ENCODE assay signal across 8 cellular contexts in genomic region chr2:143128681-143129580, GRCh38. TPM values are rescaled to one million over a fixed set of nuclear protein-coding genes. Genes with fewer than 3 reads are reported as not detected.
A peak's percentile ranks its signal among the peaks of the same experiment; 100 is the strongest.
DNase-seq lines count a peak whose midpoint lies in the region; ATAC-seq, FAIRE-seq and TF ChIP-seq lines count a peak whose summit lies in the region.
"Had no signal": no experiment of that assay in that cellular context is flagged by ENCODE, and none has a peak within 500 bp of the region (broad histone marks: within the 10 kb centered on the region; RNA-seq: fewer than 3 reads in every experiment).

Gene ARHGAP15, plus strand, starts transcription at chr2:143129419.

- no peaks in the 10 kb centered on the region for H3K9me3 ChIP-seq in uterus

- no peak for TF ChIP-seq POLR2A in uterus (IDR thresholded peaks at IDR 0.05)

- H3K27ac ChIP-seq in adipose tissue (ENCODE audit: low read depth, low read length): peak within 1 kb of the TSS; percentile 76
- no peak within 1 kb of the TSS for H3K27ac ChIP-seq in uterus

- H3K36me3 ChIP-seq in uterus: no peaks in the 10 kb centered on the region

- H3K27me3 ChIP-seq in uterus: no peaks in the 10 kb centered on the region

- intact Hi-C loops in uterus (cut with DNase I; ENCODE audit: low total_unique reads): no loop called here

- H3K4me3 ChIP-seq in uterus: no peak within 1 kb of the TSS

- FAIRE-seq in GM19239 (lab: Jason Lieb, UNC): peak; percentile 99
- FAIRE-seq: bronchial epithelial cell had no signal

- peak; percentile 70 for ATAC-seq in HG03108 (IDR thresholded peaks at IDR 0.05; ENCODE audit: unreplicated experiment)

- no peak for TF ChIP-seq CTCF in uterus (IDR thresholded peaks at IDR 0.05)

- H3K4me1 ChIP-seq in uterus: no peaks in the 10 kb centered on the region

- peak; percentile 43 for DNase-seq in GM19239 (ENCODE audit: insufficient read length, low spot score)
- DNase-seq in T-helper 2 cell: peak; percentile 14 to 98 (median 62)
- peak; percentile 41 to 55 for DNase-seq in stimulated activated CD4-positive, alpha-beta T cell treated with anti-CD3 and anti-CD28 coated beads, Interleukin-12 subunit alpha, Interleukin-12 subunit beta, amount 100 ng/mL, for 24 hours (ENCODE audit: low read depth in 2 of 2)
- no peak for DNase-seq in uterus
- no peak for DNase-seq in NCI-H1930 (lab: John Stamatoyannopoulos, UW)

- 43 to 63% (median 54%) methylated on average over 13 of the region's 13 CpGs for WGBS in adipose tissue, 3 donors

RNA-seq across cellular contexts. Expression of gene ARHGAP15, which starts in this region (rescaled TPM):
- 1 to 10 TPM in 2 of 3 donors, under 1 TPM in 1; 0.54 to 8.7 (median 5.6) TPM for polyA plus RNA-seq in adipose tissue
- total RNA-seq in uterus: 10 to 100 TPM in 1 of 4 donors, 1 to 10 TPM in 2, under 1 TPM in 1; 0.88 to 28.4 (median 6.6) TPM
- total RNA-seq: bronchial epithelial cell had no signal

Comparison
In these comparisons a context has a peak if more than half of its experiments do, and no peak if none do; other contexts are left out.
1. DNase-seq: peak in GM19239 (single experiment), T-helper 2 cell (5 of 5) and stimulated activated CD4-positive, alpha-beta T cell treated with anti-CD3 and anti-CD28 coated beads, Interleukin-12 subunit alpha, Interleukin-12 subunit beta, amount 100 ng/mL, for 24 hours (2 of 2); none in uterus (0 of 2) and NCI-H1930 (0 of 2).